In the genomic region with DNA sequence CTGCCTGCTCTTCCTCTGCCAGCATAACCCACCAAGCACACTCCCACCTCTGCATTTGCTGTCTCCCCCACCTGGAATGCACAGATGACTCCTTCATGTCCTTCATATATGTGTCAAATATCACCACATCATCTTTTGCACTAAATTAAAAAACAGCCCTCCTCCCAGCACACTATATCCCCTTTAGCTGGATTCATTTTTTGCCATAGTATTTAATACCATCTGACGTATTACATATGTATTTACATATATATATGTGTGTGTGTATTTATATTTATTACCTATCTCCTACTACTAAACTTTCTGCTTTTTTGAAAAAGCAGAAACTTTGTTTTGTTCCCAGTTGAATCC, we compare ENCODE assay signal across 10 cellular contexts. TPM values are rescaled to one million over a fixed set of nuclear protein-coding genes. Genes with fewer than 3 reads are reported as not detected.
DNase-seq lines count a peak whose midpoint lies in the region; ATAC-seq and TF ChIP-seq lines count a peak whose summit lies in the region.
"Had no signal": no experiment of that assay in that cellular context is flagged by ENCODE, and none has a peak within 500 bp of the region (broad histone marks: within the 10 kb centered on the region; RNA-seq: fewer than 3 reads in every experiment).

No MANE protein-coding gene starts in this region.

- peak overlapping the region; percentile 32; the same call in 1 of the 2 replicates for H3K4me3 ChIP-seq in iPS-20b (ENCODE audit: low read length)
- H3K4me3 ChIP-seq: GM23248, MG63 had no signal

- intact Hi-C loops in activated B cell treated with CpG ODN at 0.5 μM for 24 hours (cut with micrococcal nuclease), result no loop called here

- no peak for ATAC-seq in stimulated activated naive CD8-positive, alpha-beta T cell treated with anti-CD3 and anti-CD28 coated beads, Interleukin-15, Interleukin-2, amounts not matched to agents 100 U/mL and 50 U/mL, for 24 hours
- no peak for ATAC-seq in activated B cell treated with CpG ODN at 0.5 μM for 24 hours (ENCODE audit: low read depth)
- ATAC-seq in GM19328 (IDR thresholded peaks at IDR 0.05; ENCODE audit: unreplicated experiment), result no peak

- H3K9me3 Mint-ChIP-seq in stimulated activated naive CD8-positive, alpha-beta T cell treated with anti-CD3 and anti-CD28 coated beads, Interleukin-15, Interleukin-2, amounts not matched to agents 100 ng/mL and 50 ng/mL, for 24 hours, result no peaks in the 10 kb centered on the region
- H3K9me3 Mint-ChIP-seq in activated B cell treated with CpG ODN at 0.5 μM for 24 hours, result no peaks in the 10 kb centered on the region

- H3K27me3 ChIP-seq in iPS-20b (ENCODE audit: insufficient read depth, low read length), result no peaks in the 10 kb centered on the region
- H3K27me3 ChIP-seq: MG63 had no signal

- H3K27ac Mint-ChIP-seq in stimulated activated naive CD8-positive, alpha-beta T cell treated with anti-CD3 and anti-CD28 coated beads, Interleukin-15, Interleukin-2, amounts not matched to agents 100 ng/mL and 50 ng/mL, for 24 hours, result peak overlapping the region; percentile 93
- peak overlapping the region; percentile 8 for H3K27ac Mint-ChIP-seq in activated B cell treated with CpG ODN at 0.5 μM for 24 hours

- H3K9ac ChIP-seq in iPS-20b (ENCODE audit: low read depth, low read length), result peak overlapping the region; percentile 56; the same call in 1 of the 2 replicates
- H3K9ac ChIP-seq: GM23248 had no signal

- H3K36me3 Mint-ChIP-seq in stimulated activated naive CD8-positive, alpha-beta T cell treated with anti-CD3 and anti-CD28 coated beads, Interleukin-15, Interleukin-2, amounts not matched to agents 100 ng/mL and 50 ng/mL, for 24 hours (ENCODE audit: low read depth), result peaks cover 11% of the 10 kb centered on the region
- H3K36me3 Mint-ChIP-seq in activated B cell treated with CpG ODN at 0.5 μM for 24 hours (ENCODE audit: low read depth), result peaks cover 13% of the 10 kb centered on the region

- CTCF ChIA-PET in activated B cell treated with CpG ODN at 0.5 μM for 24 hours (lab: Charles Lee), result interaction anchor here (1.6 to 2.9 kb wide), 4 partner anchors 107 to 116 kb away, joined by 7 to 21 read pairs (median 12); no protein-coding TSS in a partner anchor

- H3K4me1 Mint-ChIP-seq in stimulated activated naive CD8-positive, alpha-beta T cell treated with anti-CD3 and anti-CD28 coated beads, Interleukin-15, Interleukin-2, amounts not matched to agents 100 ng/mL and 50 ng/mL, for 24 hours (ENCODE audit: low read depth), result peaks cover 19% of the 10 kb centered on the region
- H3K4me1 Mint-ChIP-seq in activated B cell treated with CpG ODN at 0.5 μM for 24 hours, result peaks cover 11% of the 10 kb centered on the region

- peaks cover 3% of the 10 kb centered on the region; the same call in 1 of the 2 replicates for H3K4me1 ChIP-seq in iPS-20b (ENCODE audit: insufficient read depth, low read length)

- no peak for TF ChIP-seq CTCF in activated B cell treated with CpG ODN at 0.5 μM for 24 hours (IDR thresholded peaks at IDR 0.05)

- H3K36me3 ChIP-seq in iPS-20b (ENCODE audit: insufficient read depth, low read depth, low read length), result no peaks in the 10 kb centered on the region
- H3K36me3 ChIP-seq: MG63 had no signal

- no peak for DNase-seq in stimulated activated naive CD8-positive, alpha-beta T cell treated with anti-CD3 and anti-CD28 coated beads, Interleukin-15, Interleukin-2, amounts not matched to agents 100 U/mL and 50 U/mL, for 24 hours
- no peak for DNase-seq in activated B cell treated with CpG ODN at 0.5 μM for 24 hours
- no peak for DNase-seq in nucleus accumbens (lab: John Stamatoyannopoulos, UW)
- no peak for DNase-seq in activated effector memory CD4-positive, alpha-beta T cell treated with anti-CD3 and anti-CD28 coated beads, Interleukin-2, amount 50 U/mL, for 16 hours
- DNase-seq in RPMI8226, result no peak

- no peaks in the 10 kb centered on the region for H3K9me3 ChIP-seq in iPS-20b (ENCODE audit: insufficient read depth, low read depth, low read length)
- H3K9me3 ChIP-seq: MG63 had no signal

- H3K27me3 Mint-ChIP-seq in stimulated activated naive CD8-positive, alpha-beta T cell treated with anti-CD3 and anti-CD28 coated beads, Interleukin-15, Interleukin-2, amounts not matched to agents 100 ng/mL and 50 ng/mL, for 24 hours, result no peaks in the 10 kb centered on the region
- no peaks in the 10 kb centered on the region for H3K27me3 Mint-ChIP-seq in activated B cell treated with CpG ODN at 0.5 μM for 24 hours

- peak overlapping the region; percentile 85 for H3K4me3 Mint-ChIP-seq in stimulated activated naive CD8-positive, alpha-beta T cell treated with anti-CD3 and anti-CD28 coated beads, Interleukin-15, Interleukin-2, amounts not matched to agents 100 ng/mL and 50 ng/mL, for 24 hours
- H3K4me3 Mint-ChIP-seq in activated B cell treated with CpG ODN at 0.5 μM for 24 hours, result peak overlapping the region; percentile 51

- H3K27ac ChIP-seq in iPS-20b (ENCODE audit: low read length), result peak overlapping the region; percentile 20
- H3K27ac ChIP-seq: GM23248 had no signal

- POLR2A ChIA-PET in activated B cell treated with CpG ODN at 0.5 μM for 24 hours (lab: Charles Lee), result interaction anchor here (1.0 kb wide), 1 partner anchor 29 kb away, joined by 3 read pairs; no protein-coding TSS in a partner anchor

RNA-seq across cellular contexts. Expression of a gene that starts 29.4 kb away (rescaled TPM):
- 40.6 and 48.8 TPM in 2 replicates for total RNA-seq in activated B cell treated with CpG ODN at 0.5 μM for 24 hours

RNA-seq across cellular contexts. Expression of a gene that starts 50.7 kb away (rescaled TPM):
- total RNA-seq in activated B cell treated with CpG ODN at 0.5 μM for 24 hours, result 24.8 and 26.9 TPM in 2 replicates

RNA-seq across cellular contexts. Expression of a gene that starts 56.6 kb away (rescaled TPM):
- 159 and 178 TPM in 2 replicates for total RNA-seq in activated B cell treated with CpG ODN at 0.5 μM for 24 hours
